15 cellular contexts compared by ENCODE assay signal in the genomic region with DNA sequence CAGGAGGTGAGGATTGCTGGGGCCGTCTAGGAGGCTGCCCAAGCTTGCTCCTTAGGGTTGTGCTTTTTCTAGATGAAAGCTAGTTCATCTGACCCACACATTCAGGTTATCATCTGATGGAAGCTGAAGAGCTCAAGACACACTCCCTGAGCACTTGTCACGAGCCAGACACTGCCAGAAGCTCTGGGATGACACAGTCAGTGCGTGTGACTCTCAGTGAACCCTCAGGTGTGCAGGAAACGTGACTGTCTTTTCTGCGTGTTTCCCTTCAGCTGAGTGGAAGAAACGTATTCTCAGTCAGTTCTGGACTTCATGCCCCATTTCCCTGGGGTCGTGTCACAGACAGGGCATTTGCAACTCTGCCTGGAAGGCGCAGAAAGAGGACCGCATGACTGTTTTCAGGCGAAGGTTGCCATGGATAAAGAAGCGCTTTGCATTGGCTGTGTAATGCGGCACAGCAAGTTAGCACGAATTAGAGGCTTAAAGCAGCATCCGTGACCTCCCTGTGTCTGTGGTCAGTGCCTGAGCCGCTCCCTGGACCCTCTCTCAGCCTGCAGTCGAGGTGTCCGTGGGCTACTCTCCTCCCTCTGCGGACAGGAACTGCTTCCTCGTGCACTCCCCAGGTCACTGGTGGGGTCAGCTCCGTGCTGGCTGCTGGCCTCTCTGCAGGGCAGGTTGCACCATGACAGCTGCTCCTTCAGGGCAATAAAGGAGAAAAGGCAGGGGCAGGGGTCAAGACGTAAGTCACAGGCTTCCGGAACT. TPM values are rescaled to one million over a fixed set of nuclear protein-coding genes. Genes with fewer than 3 reads are reported as not detected.
DNase-seq lines count a peak whose midpoint lies in the region; ATAC-seq lines count a peak whose summit lies in the region.
"Had no signal": no experiment of that assay in that cellular context is flagged by ENCODE, and none has a peak within 500 bp of the region (broad histone marks: within the 10 kb centered on the region; RNA-seq: fewer than 3 reads in every experiment).

No MANE protein-coding gene starts in this region.

- H3K4me1 Mint-ChIP-seq in memory B cell, result peaks cover 13% of the 10 kb centered on the region

- no peaks in the 10 kb centered on the region for H3K27me3 Mint-ChIP-seq in memory B cell

- no peak overlapping the region for H3K4me3 ChIP-seq in HAP-1
- no peak overlapping the region for H3K4me3 ChIP-seq in H7 (ENCODE audit: insufficient read depth, low read depth, low read length)
- H3K4me3 ChIP-seq: A549, GM23338 had no signal

- H3K27me3 ChIP-seq in HAP-1 (ENCODE audit: low read depth), result no peaks in the 10 kb centered on the region
- H3K27me3 ChIP-seq in H7 (ENCODE audit: control insufficient read depth, insufficient read depth, low read length), result no peaks in the 10 kb centered on the region; the same call in 1 of the 2 replicates
- H3K27me3 ChIP-seq: BE2C had no signal

- H3K4me3 Mint-ChIP-seq in memory B cell, result no peak overlapping the region
- H3K4me3 Mint-ChIP-seq: GM23338, HFFc6 had no signal

- H3K36me3 ChIP-seq in HAP-1 (replicated peaks), result no peaks in the 10 kb centered on the region
- H3K36me3 ChIP-seq in H7 (replicated peaks; ENCODE audit: control insufficient read depth, insufficient read depth, low read length), result no peaks in the 10 kb centered on the region
- H3K36me3 ChIP-seq: BE2C had no signal

- H3K27ac Mint-ChIP-seq in memory B cell, result peak overlapping the region; percentile 31
- H3K27ac Mint-ChIP-seq: GM23338, HFFc6 had no signal

- H3K4me1 ChIP-seq in HAP-1, result peaks cover 2% of the 10 kb centered on the region; the same call in 1 of the 2 replicates

- no peaks in the 10 kb centered on the region for H3K9me3 ChIP-seq in HAP-1
- H3K9me3 ChIP-seq: A549, BE2C, Caco-2 had no signal

- DNase-seq in caudate nucleus (lab: John Stamatoyannopoulos, UW), result peak in 18 of 61 donors; percentile 12 to 75 (median 24)
- DNase-seq in memory B cell (ENCODE audit: low spot score in 2 of 2), result no peak
- DNase-seq in posterior vena cava (ENCODE audit: low spot score), result peak; percentile 68
- DNase-seq in HAP-1 (ENCODE audit: low spot score in 2 of 2), result no peak
- no peak for DNase-seq in H7
- DNase-seq: BE2C; Caco-2; CD8-positive, alpha-beta memory T cell; DMS53; HCEC 1CT; HFFc6 had no signal

- H3K36me3 Mint-ChIP-seq in memory B cell, result no peaks in the 10 kb centered on the region
- H3K36me3 Mint-ChIP-seq: CD8-positive, alpha-beta memory T cell had no signal

- ATAC-seq in memory B cell (ENCODE audit: low read depth), result no peak
- ATAC-seq in HG02763 (IDR thresholded peaks at IDR 0.05; ENCODE audit: unreplicated experiment), result no peak
- ATAC-seq: A549, GM23338 had no signal

- in situ Hi-C loops in HAP-1 (cut with MboI; ENCODE audit: low sequenced_read_pairs), result loop anchor here (25.0 kb wide), 1 partner anchor 1542 kb away; no protein-coding TSS in a partner anchor

- intact Hi-C loops in posterior vena cava (cut with DNase I), result no loop called here

- H3K9me3 Mint-ChIP-seq in memory B cell, result no peaks in the 10 kb centered on the region
- H3K9me3 Mint-ChIP-seq: CD8-positive, alpha-beta memory T cell; HFFc6 had no signal

- H3K27ac ChIP-seq in caudate nucleus (ENCODE audit: low read depth, low read length), result peak overlapping the region; percentile 46
- H3K27ac ChIP-seq: A549, HL-60 had no signal

RNA-seq across cellular contexts. Expression of gene ALLC, which starts 3.4 kb away (rescaled TPM):
- total RNA-seq in posterior vena cava, result not detected
- not detected in 2 replicates for total RNA-seq in H7 (2014; rRNA removed; shearing (Covaris generic))
- total RNA-seq: Caco-2; CD8-positive, alpha-beta memory T cell; GM23338; HFFc6 had no signal

RNA-seq across cellular contexts. Expression of gene DCDC2C, which starts 48.7 kb away (rescaled TPM):
- not detected for total RNA-seq in posterior vena cava
- total RNA-seq in H7 (2014; rRNA removed; shearing (Covaris generic)), result not detected in 2 replicates
- total RNA-seq: Caco-2; CD8-positive, alpha-beta memory T cell; GM23338; HFFc6 had no signal

RNA-seq across cellular contexts. Expression of gene COLEC11, which starts 59.7 kb away (rescaled TPM):
- total RNA-seq in posterior vena cava, result 1 to 10 TPM in 1 of 2 donors, under 1 TPM in 1; 0.71 to 3.8 TPM
- 0.07 TPM in 1 of 2 replicates, not detected in the other for total RNA-seq in H7 (2014; rRNA removed; shearing (Covaris generic))
- total RNA-seq: Caco-2, HFFc6 had no signal
